ENCODE assay signal across 8 cellular contexts in genomic region chr5:68962632-68963484, GRCh38.
DNase-seq lines count a peak whose midpoint lies in the region; ATAC-seq and TF ChIP-seq lines count a peak whose summit lies in the region.

No MANE protein-coding gene starts in this region.

- H3K79me2 ChIP-seq in PC-3 (ENCODE audit: low read length) = no peaks in the 10 kb centered on the region

- no peaks in the 10 kb centered on the region for H3K36me3 Mint-ChIP-seq in Calu3 (ENCODE audit: insufficient read depth, unreplicated experiment)

- peak overlapping the region; percentile 71 for H2AFZ ChIP-seq in PC-3 (ENCODE audit: low read length)

- POLR2A ChIA-PET in HEK293T (lab: Yijun Ruan, JAX) = no interaction called here
- POLR2A ChIA-PET in PC-3 (lab: Charles Lee; ENCODE audit: unreplicated experiment) = no interaction called here

- H3K27me3 Mint-ChIP-seq in Calu3 (ENCODE audit: unreplicated experiment) = no peaks in the 10 kb centered on the region

- H3K4me3 ChIP-seq in PC-3 (ENCODE audit: low read length) (peak overlapping the region; percentile 44; the same call in 1 of the 2 replicates), coronary artery (peak overlapping the region; percentile 49), liver (ENCODE audit: low read depth in 1 of 3, low read length in 3 of 3) (no peak overlapping the region), thyroid gland (replicated peaks in 1 of 3) (no peak overlapping the region)

- intact Hi-C loops in Calu3 (cut with micrococcal nuclease; ENCODE audit: unreplicated experiment) (loop anchor here (1.0 to 2.0 kb wide), 2 partner anchors 78 to 676 kb away; no protein-coding TSS in a partner anchor), PC-3 (cut with micrococcal nuclease) (loop anchor here (1.0 kb wide), 1 partner anchor 78 kb away; no protein-coding TSS in a partner anchor), thyroid gland (cut with DNase I) (loop anchor here (5.0 kb wide), 1 partner anchor 676 kb away; no protein-coding TSS in a partner anchor)

- H3K9me2 ChIP-seq in PC-3 (replicated peaks; ENCODE audit: low read length) = no peaks in the 10 kb centered on the region

- H4K20me1 ChIP-seq in PC-3 (ENCODE audit: low read length) = no peaks in the 10 kb centered on the region

- 0 out of 2 replicates have a peak, but pooled peaks cover 3% of the 10 kb centered on the region for H3K4me1 ChIP-seq in PC-3 (ENCODE audit: insufficient read depth, low read length)
- H3K4me1 ChIP-seq in liver (ENCODE audit: control insufficient read depth in 4 of 4, insufficient read depth in 4 of 4, low read length in 3 of 4) = peaks cover 4 to 17% (median 12%) of the 10 kb centered on the region in 4 donors
- H3K4me1 ChIP-seq in thyroid gland = peaks cover 4% of the 10 kb centered on the region in 2 donors

- peak; percentile 94 for ATAC-seq in PC-3
- no peak for ATAC-seq in GM21825 (IDR thresholded peaks at IDR 0.05; ENCODE audit: unreplicated experiment)
- no peak for ATAC-seq in HG02623 (IDR thresholded peaks at IDR 0.05; ENCODE audit: unreplicated experiment)

- H3K9ac ChIP-seq in PC-3 (ENCODE audit: low read length) = no peak overlapping the region
- peak overlapping the region; percentile 4 to 45 for H3K9ac ChIP-seq in liver (ENCODE audit: low read depth in 1 of 2, low read length in 2 of 2)

- DNase-seq in Calu3 (peak; percentile 77), HEK293T (ENCODE audit: extremely low spot score) (peak; percentile 75), PC-3 (peak; percentile 77), coronary artery (ENCODE audit: low spot score) (peak; percentile 80), thyroid gland (peak; percentile 72 to 73)

- H3K9me3 ChIP-seq in PC-3 (ENCODE audit: low read length) (no peaks in the 10 kb centered on the region), liver (ENCODE audit: control insufficient read depth in 4 of 4, low read length in 3 of 4) (no peaks in the 10 kb centered on the region), thyroid gland (no peaks in the 10 kb centered on the region)

- H3K9me3 Mint-ChIP-seq in Calu3 (ENCODE audit: low read depth, unreplicated experiment) = no peaks in the 10 kb centered on the region

- H3K36me3 ChIP-seq in PC-3 (ENCODE audit: low read depth, low read length) (no peaks in the 10 kb centered on the region), liver (ENCODE audit: control insufficient read depth in 4 of 4, insufficient read depth in 3 of 4, low read depth in 1 of 4, low read length in 3 of 4) (no peaks in the 10 kb centered on the region), thyroid gland (no peaks in the 10 kb centered on the region)

- no peak for TF ChIP-seq POLR2A in thyroid gland (IDR thresholded peaks at IDR 0.05)

- H3F3A ChIP-seq in PC-3 (ENCODE audit: low read length, unreplicated experiment) = no peaks in the 10 kb centered on the region

- BruUV-seq in Calu3 (replicated peaks; lab: Mats Ljungman, UMichigan) = no TSS peak
- BruUV-seq in PC-3 (replicated peaks; lab: Mats Ljungman, UMichigan) = no TSS peak

- H3K27me3 ChIP-seq in PC-3 (ENCODE audit: low read length) = no peaks in the 10 kb centered on the region
- no peaks in the 10 kb centered on the region for H3K27me3 ChIP-seq in liver (ENCODE audit: control insufficient read depth in 4 of 4, insufficient read depth in 4 of 4, low read length in 3 of 4)
- no peaks in the 10 kb centered on the region for H3K27me3 ChIP-seq in thyroid gland

- peak; percentile 71 for TF ChIP-seq CTCF in Calu3 (IDR thresholded peaks at IDR 0.05; ENCODE audit: unreplicated experiment)
- TF ChIP-seq CTCF in PC-3 (conservative IDR thresholded peaks at IDR 0.05; ENCODE audit: low read depth, low read length) = peak; percentile 86
- TF ChIP-seq CTCF in coronary artery (IDR thresholded peaks at IDR 0.05) = peak; percentile 66
- TF ChIP-seq CTCF in liver (IDR thresholded peaks at IDR 0.05; ENCODE audit: low read depth, low read length, missing input control) = peak; percentile 88
- TF ChIP-seq CTCF in thyroid gland (IDR thresholded peaks at IDR 0.05) = peak; percentile 64 to 84 (median 76)

- no peak overlapping the region for H3K4me3 Mint-ChIP-seq in Calu3 (ENCODE audit: low read depth, unreplicated experiment)

- no peak overlapping the region for H3K27ac ChIP-seq in PC-3 (ENCODE audit: low read length)
- peak overlapping the region in 1 of 2 donors; percentile 35 for H3K27ac ChIP-seq in coronary artery
- H3K27ac ChIP-seq in liver (ENCODE audit: low read depth in 1 of 2, low read length in 2 of 2) = peak overlapping the region in 1 of 2 donors; percentile 48
- H3K27ac ChIP-seq in thyroid gland = no peak overlapping the region

- H3K27ac Mint-ChIP-seq in Calu3 (ENCODE audit: unreplicated experiment) = no peak overlapping the region

- peaks cover 8% of the 10 kb centered on the region for H3K4me1 Mint-ChIP-seq in Calu3 (ENCODE audit: low read depth, unreplicated experiment)

- peak; percentile 93 to 98 for TF ChIP-seq RAD21 in liver (IDR thresholded peaks at IDR 0.05)

- H3K4me2 ChIP-seq in PC-3 (ENCODE audit: low read length) = peak overlapping the region; percentile 74

- WGBS in liver = 34% methylated on average over 18 of the region's 18 CpGs
- WGBS in thyroid gland, 2 donors = 38 to 40% methylated on average over 18 of the region's 18 CpGs

- CTCF ChIA-PET in Calu3 (lab: Charles Lee) (no interaction called here), HEK293T (lab: Yijun Ruan, JAX) (no interaction called here), PC-3 (lab: Charles Lee) (no interaction called here)

TF ChIP-seq in HEK293T, 16 proteins besides CTCF, POLR2A, EP300 and RAD21:
- TF ChIP-seq SUZ12 (IDR thresholded peaks at IDR 0.05) = no peak
- no peak for TF ChIP-seq PKNOX1 (IDR thresholded peaks at IDR 0.05)
- TF ChIP-seq CTBP1 (IDR thresholded peaks at IDR 0.05; ENCODE audit: borderline replicate concordance) = no peak
- TF ChIP-seq FOXM1 (IDR thresholded peaks at IDR 0.05; ENCODE audit: borderline replicate concordance) = no peak
- no peak for TF ChIP-seq ELF4 (IDR thresholded peaks at IDR 0.05)

TF ChIP-seq in liver, 16 proteins besides CTCF, POLR2A, EP300 and RAD21:
- TF ChIP-seq YY1 (IDR thresholded peaks at IDR 0.05) (peak; percentile 30), GABPA (IDR thresholded peaks at IDR 0.05 in 1 of 2, conservative IDR thresholded peaks at IDR 0.05 in 1 of 2) (no peak), ZBTB33 (IDR thresholded peaks at IDR 0.05) (no peak), RXRA (IDR thresholded peaks at IDR 0.05) (peak in 1 of 2 donors; percentile 7)

Comparison
In these comparisons a context has a peak if more than half of its experiments do, and no peak if none do; other contexts are left out.
1. H3K4me3 ChIP-seq: peak in PC-3 (single experiment) and coronary artery (single experiment); none in liver (0 of 3) and thyroid gland (0 of 3).
2. Peak in every context shown above with its lines, with median percentiles within 50 percentile points of each other: DNase-seq and CTCF ChIP-seq.